17 cellular contexts compared by ENCODE assay signal in genomic region chr6:99810942-99811633, GRCh38.
DNase-seq lines count a peak whose midpoint lies in the region; ATAC-seq and TF ChIP-seq lines count a peak whose summit lies in the region.
"Had no signal": no experiment of that assay in that cellular context is flagged by ENCODE, and none has a peak within 500 bp of the region (broad histone marks: within the 10 kb centered on the region; RNA-seq: fewer than 3 reads in every experiment).

No MANE protein-coding gene starts in this region.

- H3K4me1 ChIP-seq in colonic mucosa (no peaks in the 10 kb centered on the region), suprapubic skin (no peaks in the 10 kb centered on the region)
- H3K4me1 ChIP-seq: SJSA1 had no signal

- no peak overlapping the region for H3K9ac ChIP-seq in colonic mucosa (ENCODE audit: low read depth in 2 of 2, low read length in 2 of 2)

- TF ChIP-seq CTCF in colonic mucosa (IDR thresholded peaks at IDR 0.05) = no peak
- no peak for TF ChIP-seq CTCF in suprapubic skin (IDR thresholded peaks at IDR 0.05)

- intact Hi-C loops in colonic mucosa (cut with DNase I) (no loop called here), left colon (cut with DNase I, micrococcal nuclease) (no loop called here)

- 83% methylated on average over 4 of the region's 4 CpGs for WGBS in suprapubic skin

- TF ChIP-seq POLR2A in suprapubic skin (IDR thresholded peaks at IDR 0.05) = no peak

- H3K4me3 ChIP-seq in colonic mucosa (no peak overlapping the region), suprapubic skin (no peak overlapping the region)
- H3K4me3 ChIP-seq: PC-9, SJSA1 had no signal

- no peak for TF ChIP-seq EP300 in suprapubic skin (IDR thresholded peaks at IDR 0.05)

- H3K27ac ChIP-seq in colonic mucosa = peak overlapping the region; percentile 38
- H3K27ac ChIP-seq in suprapubic skin = no peak overlapping the region
- H3K27ac ChIP-seq: PC-9, RWPE1, SJSA1 had no signal

- H3K9me3 ChIP-seq in colonic mucosa (no peaks in the 10 kb centered on the region), suprapubic skin (no peaks in the 10 kb centered on the region)
- H3K9me3 ChIP-seq: SJSA1 had no signal

- no peaks in the 10 kb centered on the region for H3K27me3 ChIP-seq in colonic mucosa
- H3K27me3 ChIP-seq in suprapubic skin = no peaks in the 10 kb centered on the region
- H3K27me3 ChIP-seq: SJSA1 had no signal

- peak; percentile 77 for DNase-seq in ELF-1 (ENCODE audit: low read depth, low spot score)
- DNase-seq in colonic mucosa = peak; percentile 22
- peak in 1 of 2 donors; percentile 22 for DNase-seq in left colon
- peak; percentile 15 for DNase-seq in renal cortical epithelial cell (ENCODE audit: low read depth)
- no peak for DNase-seq in AG20443 (ENCODE audit: low spot score)
- no peak for DNase-seq in suprapubic skin (ENCODE audit: low spot score in 2 of 2)
- DNase-seq in ureter (ENCODE audit: low spot score) = no peak
- DNase-seq: CD4-positive, alpha-beta T cell; GOT3; NCI-H1048; NCI-H1436; NCI-H1930; NCI-H345; NCI-H524 treated with DMSO at 0.1 percent for 48 hours had no signal

- ATAC-seq in left colon = peak; percentile 56

- H3K36me3 ChIP-seq in colonic mucosa = no peaks in the 10 kb centered on the region
- no peaks in the 10 kb centered on the region for H3K36me3 ChIP-seq in suprapubic skin
- H3K36me3 ChIP-seq: SJSA1 had no signal

Comparison
In these comparisons a context has a peak if more than half of its experiments do, and no peak if none do; other contexts are left out.
1. DNase-seq: peak in ELF-1 (single experiment), colonic mucosa (single experiment) and renal cortical epithelial cell (single experiment); none in AG20443 (single experiment), suprapubic skin (0 of 2) and ureter (single experiment).